1 cellular context compared by ENCODE assay signal in the genomic region with DNA sequence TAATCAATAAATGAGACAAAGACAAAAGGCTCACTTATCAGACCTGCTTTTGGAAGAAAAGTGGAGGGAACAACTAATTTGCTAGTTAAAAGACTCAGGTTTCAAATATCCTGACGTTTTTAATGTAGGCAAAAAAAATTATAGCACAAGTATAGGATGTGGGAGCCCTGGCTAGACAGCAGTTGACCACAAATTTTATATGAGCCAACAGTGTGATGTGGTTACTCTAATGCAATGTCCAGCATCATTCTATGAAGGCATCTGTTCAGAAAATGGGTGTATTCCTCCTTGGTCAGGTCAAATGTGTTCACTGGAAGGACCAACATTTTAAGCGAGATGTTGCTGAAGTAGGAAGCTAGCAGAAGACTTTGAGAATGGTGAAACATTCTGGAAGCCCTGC.
TF ChIP-seq lines count a peak whose summit lies in the region.

No MANE protein-coding gene starts in this region.

TF ChIP-seq in A549, 52 proteins besides CTCF, POLR2A, EP300 and RAD21 (continued from another document):
- TF ChIP-seq, protein P1, sequence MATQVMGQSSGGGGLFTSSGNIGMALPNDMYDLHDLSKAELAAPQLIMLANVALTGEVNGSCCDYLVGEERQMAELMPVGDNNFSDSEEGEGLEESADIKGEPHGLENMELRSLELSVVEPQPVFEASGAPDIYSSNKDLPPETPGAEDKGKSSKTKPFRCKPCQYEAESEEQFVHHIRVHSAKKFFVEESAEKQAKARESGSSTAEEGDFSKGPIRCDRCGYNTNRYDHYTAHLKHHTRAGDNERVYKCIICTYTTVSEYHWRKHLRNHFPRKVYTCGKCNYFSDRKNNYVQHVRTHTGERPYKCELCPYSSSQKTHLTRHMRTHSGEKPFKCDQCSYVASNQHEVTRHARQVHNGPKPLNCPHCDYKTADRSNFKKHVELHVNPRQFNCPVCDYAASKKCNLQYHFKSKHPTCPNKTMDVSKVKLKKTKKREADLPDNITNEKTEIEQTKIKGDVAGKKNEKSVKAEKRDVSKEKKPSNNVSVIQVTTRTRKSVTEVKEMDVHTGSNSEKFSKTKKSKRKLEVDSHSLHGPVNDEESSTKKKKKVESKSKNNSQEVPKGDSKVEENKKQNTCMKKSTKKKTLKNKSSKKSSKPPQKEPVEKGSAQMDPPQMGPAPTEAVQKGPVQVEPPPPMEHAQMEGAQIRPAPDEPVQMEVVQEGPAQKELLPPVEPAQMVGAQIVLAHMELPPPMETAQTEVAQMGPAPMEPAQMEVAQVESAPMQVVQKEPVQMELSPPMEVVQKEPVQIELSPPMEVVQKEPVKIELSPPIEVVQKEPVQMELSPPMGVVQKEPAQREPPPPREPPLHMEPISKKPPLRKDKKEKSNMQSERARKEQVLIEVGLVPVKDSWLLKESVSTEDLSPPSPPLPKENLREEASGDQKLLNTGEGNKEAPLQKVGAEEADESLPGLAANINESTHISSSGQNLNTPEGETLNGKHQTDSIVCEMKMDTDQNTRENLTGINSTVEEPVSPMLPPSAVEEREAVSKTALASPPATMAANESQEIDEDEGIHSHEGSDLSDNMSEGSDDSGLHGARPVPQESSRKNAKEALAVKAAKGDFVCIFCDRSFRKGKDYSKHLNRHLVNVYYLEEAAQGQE (IDR thresholded peaks at IDR 0.05), result no peak
- TF ChIP-seq, protein P2, sequence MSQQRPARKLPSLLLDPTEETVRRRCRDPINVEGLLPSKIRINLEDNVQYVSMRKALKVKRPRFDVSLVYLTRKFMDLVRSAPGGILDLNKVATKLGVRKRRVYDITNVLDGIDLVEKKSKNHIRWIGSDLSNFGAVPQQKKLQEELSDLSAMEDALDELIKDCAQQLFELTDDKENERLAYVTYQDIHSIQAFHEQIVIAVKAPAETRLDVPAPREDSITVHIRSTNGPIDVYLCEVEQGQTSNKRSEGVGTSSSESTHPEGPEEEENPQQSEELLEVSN (IDR thresholded peaks at IDR 0.05; ENCODE audit: borderline replicate concordance, low read depth), result no peak
- TF ChIP-seq FOXS1 (CRISPR knock-in tag; IDR thresholded peaks at IDR 0.05) (no peak), MYC (IDR thresholded peaks at IDR 0.05; ENCODE audit: borderline replicate concordance, low read length) (no peak), SREBF2 (IDR thresholded peaks at IDR 0.05) (no peak), CEBPB (IDR thresholded peaks at IDR 0.05) (no peak), RNF2 (IDR thresholded peaks at IDR 0.05; ENCODE audit: borderline replicate concordance, low read depth) (no peak), HOXA7 (CRISPR knock-in tag; IDR thresholded peaks at IDR 0.05) (no peak)
- TF ChIP-seq, protein P3, sequence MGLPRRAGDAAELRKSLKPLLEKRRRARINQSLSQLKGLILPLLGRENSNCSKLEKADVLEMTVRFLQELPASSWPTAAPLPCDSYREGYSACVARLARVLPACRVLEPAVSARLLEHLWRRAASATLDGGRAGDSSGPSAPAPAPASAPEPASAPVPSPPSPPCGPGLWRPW (IDR thresholded peaks at IDR 0.05), result no peak
